In the genomic region with DNA sequence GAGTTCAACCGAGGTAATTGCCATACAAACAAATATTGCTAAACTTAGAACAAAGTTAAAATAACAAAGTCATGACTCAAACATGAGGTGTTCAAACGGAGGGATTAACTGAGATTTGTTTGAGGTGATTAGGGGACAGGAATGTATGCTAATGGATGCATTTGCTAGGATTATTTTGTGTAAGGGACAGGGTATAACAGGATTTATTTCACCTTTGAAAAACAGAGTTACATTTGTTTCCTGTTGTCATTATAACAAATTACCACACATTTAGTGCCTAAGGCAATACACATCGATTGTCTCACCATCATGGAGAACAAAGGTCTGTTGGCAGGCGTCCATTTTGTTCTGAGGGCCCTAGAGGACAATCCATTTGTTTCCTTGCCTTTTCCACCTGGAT, we compare ENCODE assay signal across 32 cellular contexts.
DNase-seq lines count a peak whose midpoint lies in the region; FAIRE-seq and TF ChIP-seq lines count a peak whose summit lies in the region.
"Had no signal": no experiment of that assay in that cellular context is flagged by ENCODE, and none has a peak within 500 bp of the region (broad histone marks: within the 10 kb centered on the region; RNA-seq: fewer than 3 reads in every experiment).

No MANE protein-coding gene starts in this region.

- no peaks in the 10 kb centered on the region for H3K4me1 ChIP-seq in left ventricle myocardium inferior
- H3K4me1 ChIP-seq: psoas muscle, testis had no signal

- no peak overlapping the region for H3K27ac Mint-ChIP-seq in Calu3 (ENCODE audit: unreplicated experiment)
- H3K27ac Mint-ChIP-seq: activated T-cell treated with anti-CD3 and anti-CD28 coated beads, Interleukin-2, amount 50 U/mL, for 72 hours; naive B cell had no signal

- BruUV-seq in Calu3 (replicated peaks; lab: Mats Ljungman, UMichigan) = no TSS peak

- no peak for FAIRE-seq in bronchial epithelial cell (lab: Jason Lieb, UNC)
- FAIRE-seq: colon, GM18507 had no signal

- TF ChIP-seq RAD21 in Ishikawa (IDR thresholded peaks at IDR 0.05; ENCODE audit: low read depth) = no peak

- no peaks in the 10 kb centered on the region for H3K36me3 Mint-ChIP-seq in Calu3 (ENCODE audit: insufficient read depth, unreplicated experiment)
- H3K36me3 Mint-ChIP-seq: naive B cell had no signal

- peaks cover 15% of the 10 kb centered on the region for H3K9me3 Mint-ChIP-seq in Calu3 (ENCODE audit: low read depth, unreplicated experiment)

- no peak overlapping the region for H3K27ac ChIP-seq in left ventricle myocardium inferior (replicated peaks)
- H3K27ac ChIP-seq: brain microvascular endothelial cell, C4-2B, KMS-11, neutrophil, psoas muscle, testis had no signal

- no peak overlapping the region for H3K4me3 Mint-ChIP-seq in Calu3 (ENCODE audit: low read depth, unreplicated experiment)
- H3K4me3 Mint-ChIP-seq: activated T-cell treated with anti-CD3 and anti-CD28 coated beads, Interleukin-2, amount 50 U/mL, for 72 hours; naive B cell had no signal

- TF ChIP-seq CTCF in Calu3 (IDR thresholded peaks at IDR 0.05; ENCODE audit: unreplicated experiment) (no peak), bronchial epithelial cell (IDR thresholded peaks at IDR 0.05; ENCODE audit: insufficient read depth, low read length, severe bottlenecking) (no peak), left ventricle myocardium inferior (IDR thresholded peaks at IDR 0.05; ENCODE audit: borderline replicate concordance) (no peak)

- H3K27me3 ChIP-seq in bronchial epithelial cell (ENCODE audit: control insufficient read depth, insufficient read depth, low read length) (no peaks in the 10 kb centered on the region), left ventricle myocardium inferior (ENCODE audit: low read depth) (no peaks in the 10 kb centered on the region)
- H3K27me3 ChIP-seq: brain microvascular endothelial cell, neutrophil, testis had no signal

- DNase-seq in Calu3 = peak; percentile 1
- DNase-seq in NCI-H345 (lab: John Stamatoyannopoulos, UW) = peak; percentile 79
- peak; percentile 70 for DNase-seq in bronchial epithelial cell (ENCODE audit: low read depth)
- no peak for DNase-seq in GM19238 (ENCODE audit: insufficient read length, low spot score)
- no peak for DNase-seq in posterior vena cava (ENCODE audit: low spot score)
- DNase-seq in left ventricle myocardium inferior = no peak
- DNase-seq: activated CD4-positive, alpha-beta T cell treated with anti-CD3 and anti-CD28 coated beads, Interleukin-2, amount 50 U/mL, for 4 hours; activated CD4-positive, CD25-positive, alpha-beta regulatory T cell; activated naive CD4-positive, alpha-beta T cell treated with Interleukin-2 at 50 U/mL for 16 hours; activated T-cell treated with anti-CD3 and anti-CD28 coated beads, Interleukin-2, amount 50 U/mL, for 72 hours; brain microvascular endothelial cell; DMS 273 treated with DMSO at 0.1 percent for 48 hours; effector CD8-positive, alpha-beta T cell; glutamatergic neuron; HCEC 1CT; islet precursor cell; left ventricle myocardium superior; naive B cell; NCI-H187 treated with DMSO at 0.1 percent for 48 hours; NCI-H524; psoas muscle; RPMI8226; stimulated activated CD4-positive, alpha-beta T cell treated with anti-CD3 and anti-CD28 coated beads, Interleukin-15, amount 100 ng/mL, for 24 hours; stimulated activated naive CD4-positive, alpha-beta T cell; T-helper 1 cell; testis had no signal

- intact Hi-C loops in Calu3 (cut with micrococcal nuclease; ENCODE audit: unreplicated experiment) = no loop called here
- intact Hi-C loops in posterior vena cava (cut with DNase I) = no loop called here
- intact Hi-C loops in left ventricle myocardium inferior (cut with micrococcal nuclease) = no loop called here

- CTCF ChIA-PET in Calu3 (lab: Charles Lee) = no interaction called here

- 0 out of 2 replicates have a peak, but pooled peaks have one; percentile 46 for TF ChIP-seq EP300 in Ishikawa (IDR thresholded peaks at IDR 0.05; ENCODE audit: borderline replicate concordance)

- peaks cover 21% of the 10 kb centered on the region for H3K9me3 ChIP-seq in left ventricle myocardium inferior (replicated peaks)
- H3K9me3 ChIP-seq: neutrophil, psoas muscle, testis had no signal

- no peaks in the 10 kb centered on the region for H3K27me3 Mint-ChIP-seq in Calu3 (ENCODE audit: unreplicated experiment)
- H3K27me3 Mint-ChIP-seq: naive B cell had no signal

- H3K4me3 ChIP-seq in bronchial epithelial cell (ENCODE audit: low read depth, low read length) = no peak overlapping the region
- H3K4me3 ChIP-seq in left ventricle myocardium inferior = no peak overlapping the region
- H3K4me3 ChIP-seq: psoas muscle, testis had no signal

- H3K36me3 ChIP-seq in bronchial epithelial cell (ENCODE audit: control insufficient read depth, insufficient read depth, low read length) (no peaks in the 10 kb centered on the region), left ventricle myocardium inferior (no peaks in the 10 kb centered on the region)
- H3K36me3 ChIP-seq: brain microvascular endothelial cell, neutrophil had no signal

- no peaks in the 10 kb centered on the region for H3K4me1 Mint-ChIP-seq in Calu3 (ENCODE audit: low read depth, unreplicated experiment)
- H3K4me1 Mint-ChIP-seq: naive B cell had no signal

TF ChIP-seq in Ishikawa, 13 proteins besides CTCF, POLR2A, EP300 and RAD21:
- TF ChIP-seq, protein P1, sequence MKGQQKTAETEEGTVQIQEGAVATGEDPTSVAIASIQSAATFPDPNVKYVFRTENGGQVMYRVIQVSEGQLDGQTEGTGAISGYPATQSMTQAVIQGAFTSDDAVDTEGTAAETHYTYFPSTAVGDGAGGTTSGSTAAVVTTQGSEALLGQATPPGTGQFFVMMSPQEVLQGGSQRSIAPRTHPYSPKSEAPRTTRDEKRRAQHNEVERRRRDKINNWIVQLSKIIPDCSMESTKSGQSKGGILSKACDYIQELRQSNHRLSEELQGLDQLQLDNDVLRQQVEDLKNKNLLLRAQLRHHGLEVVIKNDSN (IDR thresholded peaks at IDR 0.05) = no peak
- no peak for TF ChIP-seq ZBTB7A (IDR thresholded peaks at IDR 0.05; ENCODE audit: low read depth)
- no peak for TF ChIP-seq CREB1 (IDR thresholded peaks at IDR 0.05; ENCODE audit: low read depth)
- no peak for TF ChIP-seq MAX (IDR thresholded peaks at IDR 0.05)
- no peak for TF ChIP-seq TAF1 (IDR thresholded peaks at IDR 0.05; ENCODE audit: low read depth)
- TF ChIP-seq, protein P2, sequence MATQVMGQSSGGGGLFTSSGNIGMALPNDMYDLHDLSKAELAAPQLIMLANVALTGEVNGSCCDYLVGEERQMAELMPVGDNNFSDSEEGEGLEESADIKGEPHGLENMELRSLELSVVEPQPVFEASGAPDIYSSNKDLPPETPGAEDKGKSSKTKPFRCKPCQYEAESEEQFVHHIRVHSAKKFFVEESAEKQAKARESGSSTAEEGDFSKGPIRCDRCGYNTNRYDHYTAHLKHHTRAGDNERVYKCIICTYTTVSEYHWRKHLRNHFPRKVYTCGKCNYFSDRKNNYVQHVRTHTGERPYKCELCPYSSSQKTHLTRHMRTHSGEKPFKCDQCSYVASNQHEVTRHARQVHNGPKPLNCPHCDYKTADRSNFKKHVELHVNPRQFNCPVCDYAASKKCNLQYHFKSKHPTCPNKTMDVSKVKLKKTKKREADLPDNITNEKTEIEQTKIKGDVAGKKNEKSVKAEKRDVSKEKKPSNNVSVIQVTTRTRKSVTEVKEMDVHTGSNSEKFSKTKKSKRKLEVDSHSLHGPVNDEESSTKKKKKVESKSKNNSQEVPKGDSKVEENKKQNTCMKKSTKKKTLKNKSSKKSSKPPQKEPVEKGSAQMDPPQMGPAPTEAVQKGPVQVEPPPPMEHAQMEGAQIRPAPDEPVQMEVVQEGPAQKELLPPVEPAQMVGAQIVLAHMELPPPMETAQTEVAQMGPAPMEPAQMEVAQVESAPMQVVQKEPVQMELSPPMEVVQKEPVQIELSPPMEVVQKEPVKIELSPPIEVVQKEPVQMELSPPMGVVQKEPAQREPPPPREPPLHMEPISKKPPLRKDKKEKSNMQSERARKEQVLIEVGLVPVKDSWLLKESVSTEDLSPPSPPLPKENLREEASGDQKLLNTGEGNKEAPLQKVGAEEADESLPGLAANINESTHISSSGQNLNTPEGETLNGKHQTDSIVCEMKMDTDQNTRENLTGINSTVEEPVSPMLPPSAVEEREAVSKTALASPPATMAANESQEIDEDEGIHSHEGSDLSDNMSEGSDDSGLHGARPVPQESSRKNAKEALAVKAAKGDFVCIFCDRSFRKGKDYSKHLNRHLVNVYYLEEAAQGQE (IDR thresholded peaks at IDR 0.05; ENCODE audit: low read depth) = no peak
- TF ChIP-seq TCF12 (IDR thresholded peaks at IDR 0.05; ENCODE audit: low read depth) = peak; percentile 57; the same call in 1 of the 2 replicates
- TF ChIP-seq TEAD4 (IDR thresholded peaks at IDR 0.05) = peak; percentile 63
- no peak for TF ChIP-seq EGR1 (IDR thresholded peaks at IDR 0.05)
- TF ChIP-seq CEBPB (IDR thresholded peaks at IDR 0.05) = no peak
- no peak for TF ChIP-seq YY1 (IDR thresholded peaks at IDR 0.05; ENCODE audit: low read depth)
- no peak for TF ChIP-seq FOXM1 (IDR thresholded peaks at IDR 0.05; ENCODE audit: borderline replicate concordance, low read depth)
- TF ChIP-seq NFIC (IDR thresholded peaks at IDR 0.05) = peak; percentile 68

Comparison
In these comparisons a context has a peak if more than half of its experiments do, and no peak if none do; other contexts are left out.
1. DNase-seq: peak in Calu3 (single experiment), NCI-H345 (single experiment) and bronchial epithelial cell (single experiment); none in GM19238 (single experiment), posterior vena cava (single experiment) and left ventricle myocardium inferior (single experiment).